ENCODE assay signal across 19 cellular contexts in the genomic region with DNA sequence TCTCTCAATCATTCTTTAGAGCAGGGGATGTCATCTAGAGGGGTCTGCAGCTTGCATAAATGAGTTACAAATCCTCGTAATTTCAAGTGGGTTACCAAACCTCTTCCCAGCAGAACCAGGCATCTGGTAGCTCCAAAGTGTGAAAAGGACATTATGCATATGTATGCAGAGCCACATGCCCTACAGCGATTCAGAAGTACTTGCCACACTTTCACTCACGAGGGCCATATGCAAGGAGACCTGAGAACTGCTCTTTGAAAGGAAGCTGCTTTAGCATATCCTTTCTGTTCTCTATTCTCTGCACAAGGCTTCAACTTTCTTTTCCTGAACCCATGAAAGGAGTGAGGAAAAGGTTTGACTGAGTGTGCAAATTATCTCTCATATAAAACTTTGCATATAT.
DNase-seq lines count a peak whose midpoint lies in the region; ATAC-seq and TF ChIP-seq lines count a peak whose summit lies in the region.
"Had no signal": no experiment of that assay in that cellular context is flagged by ENCODE, and none has a peak within 500 bp of the region (broad histone marks: within the 10 kb centered on the region; RNA-seq: fewer than 3 reads in every experiment).

No MANE protein-coding gene starts in this region.

- H3K27me3 Mint-ChIP-seq in glutamatergic neuron (ENCODE audit: unreplicated experiment) = peaks cover 9% of the 10 kb centered on the region
- H3K27me3 Mint-ChIP-seq: CD8-positive, alpha-beta memory T cell had no signal

- no peak for ATAC-seq in HG03565 (IDR thresholded peaks at IDR 0.05; ENCODE audit: unreplicated experiment)
- ATAC-seq: A549 had no signal

- H3K9me3 Mint-ChIP-seq in glutamatergic neuron (ENCODE audit: unreplicated experiment) = peaks cover 8% of the 10 kb centered on the region
- H3K9me3 Mint-ChIP-seq: HFFc6 had no signal

- H3K27ac Mint-ChIP-seq in glutamatergic neuron (ENCODE audit: unreplicated experiment) = peak overlapping the region; percentile 96
- H3K27ac Mint-ChIP-seq: CD8-positive, alpha-beta memory T cell; HFFc6 had no signal

- H3K36me3 ChIP-seq in cardiac muscle cell (no peaks in the 10 kb centered on the region), right atrium auricular region (no peaks in the 10 kb centered on the region), Karpas-422 (ENCODE audit: insufficient read depth, low read length) (no peaks in the 10 kb centered on the region)
- H3K36me3 ChIP-seq: BLaER1 had no signal

- H3K9me2 ChIP-seq in Karpas-422 (replicated peaks; ENCODE audit: insufficient read depth, low read length) = no peaks in the 10 kb centered on the region
- H3K9me2 ChIP-seq: SK-N-SH had no signal

- no peak overlapping the region for H2AFZ ChIP-seq in Karpas-422 (ENCODE audit: low read length)

- no peaks in the 10 kb centered on the region for H3K36me3 Mint-ChIP-seq in glutamatergic neuron (ENCODE audit: unreplicated experiment)
- H3K36me3 Mint-ChIP-seq: CD8-positive, alpha-beta memory T cell had no signal

- H3K27ac ChIP-seq in cardiac muscle cell = peak overlapping the region; percentile 21
- H3K27ac ChIP-seq in right atrium auricular region = no peak overlapping the region
- H3K27ac ChIP-seq in Karpas-422 (ENCODE audit: low read length) = no peak overlapping the region
- H3K27ac ChIP-seq: A549, BLaER1, KMS-11 had no signal

- no peaks in the 10 kb centered on the region for H3K79me2 ChIP-seq in Karpas-422 (ENCODE audit: low read length)

- H3K4me3 ChIP-seq in cardiac muscle cell (no peak overlapping the region), right atrium auricular region (no peak overlapping the region), Karpas-422 (ENCODE audit: low read length) (no peak overlapping the region)
- H3K4me3 ChIP-seq: A549, BLaER1 had no signal

- no peak for TF ChIP-seq CTCF in cardiac muscle cell (IDR thresholded peaks at IDR 0.05; ENCODE audit: low read depth, low read length)
- no peak for TF ChIP-seq CTCF in right atrium auricular region (IDR thresholded peaks at IDR 0.05)
- no peak for TF ChIP-seq CTCF in glutamatergic neuron (IDR thresholded peaks at IDR 0.05; ENCODE audit: partially characterized antibody, unreplicated experiment)

- no peaks in the 10 kb centered on the region for H4K20me1 ChIP-seq in Karpas-422 (ENCODE audit: insufficient read depth, low read depth, low read length)
- H4K20me1 ChIP-seq: BLaER1 had no signal

- H3K9me3 ChIP-seq in cardiac muscle cell (ENCODE audit: low read depth) (no peaks in the 10 kb centered on the region), right atrium auricular region (no peaks in the 10 kb centered on the region), Karpas-422 (ENCODE audit: low read length) (peaks cover 20% of the 10 kb centered on the region)
- H3K9me3 ChIP-seq: A549, BLaER1, SK-N-SH had no signal

- H3K4me1 ChIP-seq in cardiac muscle cell (ENCODE audit: low read depth) (peaks cover 38% of the 10 kb centered on the region), right atrium auricular region (peaks cover 0 to 12% of the 10 kb centered on the region in 2 donors), Karpas-422 (ENCODE audit: low read length) (no peaks in the 10 kb centered on the region)
- H3K4me1 ChIP-seq: A549, BLaER1 had no signal

- H3K9ac ChIP-seq in Karpas-422 (ENCODE audit: low read length) = no peak overlapping the region
- H3K9ac ChIP-seq: BLaER1, KMS-11, SK-N-SH had no signal

- H3K27me3 ChIP-seq in cardiac muscle cell = no peaks in the 10 kb centered on the region
- no peaks in the 10 kb centered on the region for H3K27me3 ChIP-seq in right atrium auricular region
- no peaks in the 10 kb centered on the region for H3K27me3 ChIP-seq in Karpas-422 (ENCODE audit: low read length)
- H3K27me3 ChIP-seq: BLaER1 had no signal

- H3K4me3 Mint-ChIP-seq in glutamatergic neuron (ENCODE audit: unreplicated experiment) = peak overlapping the region; percentile 40
- H3K4me3 Mint-ChIP-seq: CD8-positive, alpha-beta memory T cell; HFFc6 had no signal

- DNase-seq in cardiac muscle cell (ENCODE audit: low read depth in 1 of 2, low spot score in 1 of 2) = no peak
- DNase-seq in right atrium auricular region (ENCODE audit: low spot score) = no peak
- peak; percentile 48 for DNase-seq in NCI-H69 (lab: John Stamatoyannopoulos, UW)
- no peak for DNase-seq in glutamatergic neuron
- DNase-seq in activated naive CD4-positive, alpha-beta T cell (lab: John Stamatoyannopoulos, UW) = no peak
- DNase-seq in Karpas-422 = no peak
- DNase-seq: CD8-positive, alpha-beta memory T cell; DMS79; HFFc6; NCI-H1694; NCI-H2081 treated with DMSO at 0.1 percent for 48 hours; NCI-H226; NK-92 treated with Interleukin-12 subunit alpha and Interleukin-12 subunit beta, amount 100 ng/mL, for 24 hours; Right ventricle myocardium superior; SK-N-SH had no signal

- no peak overlapping the region for H3K4me2 ChIP-seq in Karpas-422 (ENCODE audit: low read depth, low read length, poor library complexity, severe bottlenecking)
- H3K4me2 ChIP-seq: A549, BLaER1, KMS-11, SK-N-SH had no signal

- peaks cover 63% of the 10 kb centered on the region for H3K4me1 Mint-ChIP-seq in glutamatergic neuron (ENCODE audit: low read depth, unreplicated experiment)
- H3K4me1 Mint-ChIP-seq: CD8-positive, alpha-beta memory T cell had no signal
